12 cellular contexts compared by ENCODE assay signal in genomic region chr7:100965051-100965722, GRCh38. TPM values are rescaled to one million over a fixed set of nuclear protein-coding genes. Genes with fewer than 3 reads are reported as not detected.
DNase-seq lines count a peak whose midpoint lies in the region; ATAC-seq, FAIRE-seq and TF ChIP-seq lines count a peak whose summit lies in the region.
"Had no signal": no experiment of that assay in that cellular context is flagged by ENCODE, and none has a peak within 500 bp of the region (broad histone marks: within the 10 kb centered on the region; RNA-seq: fewer than 3 reads in every experiment).

No MANE protein-coding gene starts in this region.

- BruUV-seq in MCF 10A (replicated peaks; lab: Mats Ljungman, UMichigan), result no TSS peak

- H3K27ac ChIP-seq in breast epithelium, result no peak overlapping the region
- H3K27ac ChIP-seq in astrocyte (ENCODE audit: low read depth, low read length), result no peak overlapping the region

- DNase-seq in breast epithelium (ENCODE audit: low spot score in 2 of 2), result no peak
- no peak for DNase-seq in MCF 10A (ENCODE audit: unreplicated experiment)
- no peak for DNase-seq in astrocyte (ENCODE audit: low read depth)
- DNase-seq in memory B cell (ENCODE audit: low spot score in 2 of 2), result no peak
- no peak for DNase-seq in type B pancreatic cell (ENCODE audit: extremely low spot score, unreplicated experiment)
- DNase-seq in globus pallidus (ENCODE audit: low spot score), result no peak
- DNase-seq: NCI-H1694 had no signal

- ATAC-seq in memory B cell (ENCODE audit: low read depth) (no peak), HG03139 (IDR thresholded peaks at IDR 0.05; ENCODE audit: unreplicated experiment) (no peak), HG03439 (IDR thresholded peaks at IDR 0.05; ENCODE audit: unreplicated experiment) (no peak)

- POLR2A ChIA-PET in MCF 10A (lab: Yijun Ruan, JAX), result no interaction called here

- intact Hi-C loops in breast epithelium (cut with DNase I; ENCODE audit: low total_unique reads) (no loop called here), MCF 10A (cut with micrococcal nuclease) (no loop called here)

- no peaks in the 10 kb centered on the region for H3K79me2 ChIP-seq in astrocyte (ENCODE audit: insufficient read depth, low read length)

- H3K4me1 Mint-ChIP-seq in MCF 10A (ENCODE audit: insufficient read depth, unreplicated experiment), result peaks cover 12% of the 10 kb centered on the region
- H3K4me1 Mint-ChIP-seq in astrocyte (ENCODE audit: low read depth, unreplicated experiment), result peaks cover 2% of the 10 kb centered on the region
- H3K4me1 Mint-ChIP-seq in memory B cell, result peaks cover 16% of the 10 kb centered on the region
- H3K4me1 Mint-ChIP-seq in type B pancreatic cell (ENCODE audit: unreplicated experiment), result peaks cover 7% of the 10 kb centered on the region

- H3K4me3 Mint-ChIP-seq in MCF 10A (ENCODE audit: unreplicated experiment) (no peak overlapping the region), astrocyte (ENCODE audit: unreplicated experiment) (peak overlapping the region; percentile 76), memory B cell (peak overlapping the region; percentile 78), type B pancreatic cell (peak overlapping the region; percentile 86)

- H3K9ac ChIP-seq in astrocyte (ENCODE audit: low read length), result no peak overlapping the region

- H3K27me3 Mint-ChIP-seq in MCF 10A (ENCODE audit: insufficient read depth, unreplicated experiment) (peaks cover 62% of the 10 kb centered on the region), astrocyte (ENCODE audit: low read depth, unreplicated experiment) (peaks cover 70% of the 10 kb centered on the region), memory B cell (peaks cover 32% of the 10 kb centered on the region), type B pancreatic cell (peaks cover 73% of the 10 kb centered on the region)

- TF ChIP-seq CTCF in breast epithelium (IDR thresholded peaks at IDR 0.05) (no peak), MCF 10A (IDR thresholded peaks at IDR 0.05; ENCODE audit: unreplicated experiment) (no peak), astrocyte (IDR thresholded peaks at IDR 0.05; ENCODE audit: insufficient read depth, low read depth, low read length) (no peak), type B pancreatic cell (conservative IDR thresholded peaks at IDR 0.05) (no peak)

- H3K4me1 ChIP-seq in breast epithelium (peaks cover 10% of the 10 kb centered on the region in 2 donors), astrocyte (ENCODE audit: insufficient read depth, low read length) (peaks cover 4% of the 10 kb centered on the region)

- H3K27ac Mint-ChIP-seq in MCF 10A (ENCODE audit: low read depth, unreplicated experiment) (no peak overlapping the region), astrocyte (ENCODE audit: unreplicated experiment) (no peak overlapping the region), memory B cell (no peak overlapping the region), type B pancreatic cell (peak overlapping the region; percentile 61)

- H3K36me3 ChIP-seq in breast epithelium (no peaks in the 10 kb centered on the region), astrocyte (ENCODE audit: insufficient read depth, low read length) (no peaks in the 10 kb centered on the region)

- H3K27me3 ChIP-seq in breast epithelium, result peaks cover 0 to 75% of the 10 kb centered on the region in 2 donors
- peaks cover 50% of the 10 kb centered on the region for H3K27me3 ChIP-seq in astrocyte (ENCODE audit: insufficient read depth, low read length)

- no peak for TF ChIP-seq POLR2A in breast epithelium (IDR thresholded peaks at IDR 0.05)

- H3K9me3 Mint-ChIP-seq in MCF 10A (ENCODE audit: unreplicated experiment), result no peaks in the 10 kb centered on the region
- H3K9me3 Mint-ChIP-seq in astrocyte (ENCODE audit: unreplicated experiment), result peaks cover 4% of the 10 kb centered on the region
- H3K9me3 Mint-ChIP-seq in memory B cell, result no peaks in the 10 kb centered on the region
- no peaks in the 10 kb centered on the region for H3K9me3 Mint-ChIP-seq in type B pancreatic cell

- FAIRE-seq in astrocyte (lab: Jason Lieb, UNC), result no peak
- FAIRE-seq: endometrium, islet of Langerhans had no signal

- CTCF ChIA-PET in MCF 10A (lab: Yijun Ruan, JAX), result no interaction called here

- no peaks in the 10 kb centered on the region for H3K9me3 ChIP-seq in breast epithelium
- no peaks in the 10 kb centered on the region for H3K9me3 ChIP-seq in astrocyte (ENCODE audit: insufficient read depth, low read depth, low read length)
- H3K9me3 ChIP-seq: Peyer's patch had no signal

- no peaks in the 10 kb centered on the region for H4K20me1 ChIP-seq in astrocyte (ENCODE audit: insufficient read depth, low read length)

- H3K4me3 ChIP-seq in breast epithelium (peak overlapping the region in 2 of 3 donors; percentile 46 to 65), astrocyte (ENCODE audit: insufficient read depth, low read depth, low read length) (no peak overlapping the region)

- H3K4me2 ChIP-seq in astrocyte (ENCODE audit: low read length), result peak overlapping the region; percentile 46

- H2AFZ ChIP-seq in astrocyte (ENCODE audit: low read depth, low read length), result peak overlapping the region; percentile 60

- H3K36me3 Mint-ChIP-seq in MCF 10A (ENCODE audit: insufficient read depth, unreplicated experiment) (no peaks in the 10 kb centered on the region), astrocyte (ENCODE audit: low read depth, unreplicated experiment) (no peaks in the 10 kb centered on the region), memory B cell (peaks cover 3% of the 10 kb centered on the region), type B pancreatic cell (no peaks in the 10 kb centered on the region)

RNA-seq across cellular contexts. Expression of gene MUC12, which starts 4.2 kb away (rescaled TPM):
- total RNA-seq in breast epithelium, result 1 to 10 TPM in 2 of 3 donors, not detected in 1; 1.4 to 5.2 TPM
- not detected in 2 replicates for total RNA-seq in MCF 10A (2022)
- 2.5 and 2.8 TPM in 2 replicates for total RNA-seq in astrocyte
- 0.50 and 1.6 TPM in 2 replicates for total RNA-seq in type B pancreatic cell (ENCODE audit: low replicate concordance)

RNA-seq across cellular contexts. Expression of gene MUC3A, which starts 15.9 kb away (rescaled TPM):
- total RNA-seq in breast epithelium (under 1 TPM; under 0.01 to 0.29 (median 0.16) TPM), MCF 10A (2022) (not detected in 2 replicates), astrocyte (0.61 TPM in 1 of 2 replicates, not detected in the other), type B pancreatic cell (ENCODE audit: low replicate concordance) (8.2 and 23.5 TPM in 2 replicates)

RNA-seq across cellular contexts. Expression of gene MUC17, which starts 54.7 kb away (rescaled TPM):
- total RNA-seq in breast epithelium (under 1 TPM in 1 of 3 donors, not detected in 2; under 0.01 TPM), MCF 10A (2022) (not detected in 2 replicates), astrocyte (not detected in 2 replicates), type B pancreatic cell (ENCODE audit: low replicate concordance) (0.53 and 1.5 TPM in 2 replicates)
